2 cellular contexts compared by ENCODE assay signal in genomic region chr2:226796012-226796839, GRCh38.
TF ChIP-seq lines count a peak whose summit lies in the region.

No MANE protein-coding gene starts in this region.

TF ChIP-seq in SK-N-SH, 30 proteins besides CTCF, POLR2A, EP300 and RAD21:
- no peak for TF ChIP-seq YY1 (IDR thresholded peaks at IDR 0.05; ENCODE audit: low read depth)
- TF ChIP-seq, protein P1, sequence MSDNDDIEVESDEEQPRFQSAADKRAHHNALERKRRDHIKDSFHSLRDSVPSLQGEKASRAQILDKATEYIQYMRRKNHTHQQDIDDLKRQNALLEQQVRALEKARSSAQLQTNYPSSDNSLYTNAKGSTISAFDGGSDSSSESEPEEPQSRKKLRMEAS (IDR thresholded peaks at IDR 0.05; ENCODE audit: low read depth), result no peak
- TF ChIP-seq NFIC (IDR thresholded peaks at IDR 0.05; ENCODE audit: borderline replicate concordance), result no peak
- no peak for TF ChIP-seq USF1 (IDR thresholded peaks at IDR 0.05; ENCODE audit: borderline replicate concordance, low read depth)
- no peak for TF ChIP-seq SMC3 (IDR thresholded peaks at IDR 0.05; ENCODE audit: low read depth, low read length)
- TF ChIP-seq FOXM1 (IDR thresholded peaks at IDR 0.05; ENCODE audit: low read depth), result no peak
- no peak for TF ChIP-seq SIN3A (IDR thresholded peaks at IDR 0.05; ENCODE audit: borderline replicate concordance, low read depth, low read length)
- TF ChIP-seq GABPA (IDR thresholded peaks at IDR 0.05; ENCODE audit: low read depth), result no peak
- no peak for TF ChIP-seq RXRA (IDR thresholded peaks at IDR 0.05; ENCODE audit: borderline replicate concordance, low read depth)
- no peak for TF ChIP-seq RFX5 (IDR thresholded peaks at IDR 0.05; ENCODE audit: low read length)
- no peak for TF ChIP-seq POLR2AphosphoS5 (IDR thresholded peaks at IDR 0.05; ENCODE audit: low read depth, low read length)
- no peak for TF ChIP-seq USF2 (IDR thresholded peaks at IDR 0.05; ENCODE audit: borderline replicate concordance, low read depth, low read length)
- TF ChIP-seq JUND (IDR thresholded peaks at IDR 0.05), result no peak
- TF ChIP-seq TCF12 (IDR thresholded peaks at IDR 0.05), result no peak
- no peak for TF ChIP-seq TAF1 (IDR thresholded peaks at IDR 0.05; ENCODE audit: borderline replicate concordance, low read depth, low read length)
TF ChIP-seq in SK-N-SH: peak in this region for 0.

TF ChIP-seq in SK-N-SH treated with all-trans-retinoic acid at 6 μM for 48 hours, 23 proteins besides CTCF, POLR2A, EP300 and RAD21:
- TF ChIP-seq, protein P2, sequence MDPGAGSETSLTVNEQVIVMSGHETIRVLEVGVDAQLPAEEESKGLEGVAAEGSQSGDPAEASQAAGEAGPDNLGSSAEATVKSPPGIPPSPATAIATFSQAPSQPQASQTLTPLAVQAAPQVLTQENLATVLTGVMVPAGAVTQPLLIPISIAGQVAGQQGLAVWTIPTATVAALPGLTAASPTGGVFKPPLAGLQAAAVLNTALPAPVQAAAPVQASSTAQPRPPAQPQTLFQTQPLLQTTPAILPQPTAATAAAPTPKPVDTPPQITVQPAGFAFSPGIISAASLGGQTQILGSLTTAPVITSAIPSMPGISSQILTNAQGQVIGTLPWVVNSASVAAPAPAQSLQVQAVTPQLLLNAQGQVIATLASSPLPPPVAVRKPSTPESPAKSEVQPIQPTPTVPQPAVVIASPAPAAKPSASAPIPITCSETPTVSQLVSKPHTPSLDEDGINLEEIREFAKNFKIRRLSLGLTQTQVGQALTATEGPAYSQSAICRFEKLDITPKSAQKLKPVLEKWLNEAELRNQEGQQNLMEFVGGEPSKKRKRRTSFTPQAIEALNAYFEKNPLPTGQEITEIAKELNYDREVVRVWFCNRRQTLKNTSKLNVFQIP (CRISPR knock-in tag; IDR thresholded peaks at IDR 0.05; ENCODE audit: borderline replicate concordance, low read depth), result no peak
- TF ChIP-seq ZFP30 (CRISPR knock-in tag; IDR thresholded peaks at IDR 0.05) (no peak), CSDC2 (CRISPR knock-in tag; IDR thresholded peaks at IDR 0.05) (no peak), CREB5 (CRISPR knock-in tag; IDR thresholded peaks at IDR 0.05; ENCODE audit: low read depth) (no peak), SNAI2 (CRISPR knock-in tag; IDR thresholded peaks at IDR 0.05) (no peak), ZNF70 (CRISPR knock-in tag; IDR thresholded peaks at IDR 0.05) (no peak), ZNF565 (CRISPR knock-in tag; conservative IDR thresholded peaks at IDR 0.05; ENCODE audit: low read depth) (no peak), BACH2 (CRISPR knock-in tag; IDR thresholded peaks at IDR 0.05; ENCODE audit: borderline replicate concordance) (no peak), OSR1 (CRISPR knock-in tag; IDR thresholded peaks at IDR 0.05) (no peak), ESRRG (CRISPR knock-in tag; IDR thresholded peaks at IDR 0.05) (no peak)
- TF ChIP-seq, protein P3, sequence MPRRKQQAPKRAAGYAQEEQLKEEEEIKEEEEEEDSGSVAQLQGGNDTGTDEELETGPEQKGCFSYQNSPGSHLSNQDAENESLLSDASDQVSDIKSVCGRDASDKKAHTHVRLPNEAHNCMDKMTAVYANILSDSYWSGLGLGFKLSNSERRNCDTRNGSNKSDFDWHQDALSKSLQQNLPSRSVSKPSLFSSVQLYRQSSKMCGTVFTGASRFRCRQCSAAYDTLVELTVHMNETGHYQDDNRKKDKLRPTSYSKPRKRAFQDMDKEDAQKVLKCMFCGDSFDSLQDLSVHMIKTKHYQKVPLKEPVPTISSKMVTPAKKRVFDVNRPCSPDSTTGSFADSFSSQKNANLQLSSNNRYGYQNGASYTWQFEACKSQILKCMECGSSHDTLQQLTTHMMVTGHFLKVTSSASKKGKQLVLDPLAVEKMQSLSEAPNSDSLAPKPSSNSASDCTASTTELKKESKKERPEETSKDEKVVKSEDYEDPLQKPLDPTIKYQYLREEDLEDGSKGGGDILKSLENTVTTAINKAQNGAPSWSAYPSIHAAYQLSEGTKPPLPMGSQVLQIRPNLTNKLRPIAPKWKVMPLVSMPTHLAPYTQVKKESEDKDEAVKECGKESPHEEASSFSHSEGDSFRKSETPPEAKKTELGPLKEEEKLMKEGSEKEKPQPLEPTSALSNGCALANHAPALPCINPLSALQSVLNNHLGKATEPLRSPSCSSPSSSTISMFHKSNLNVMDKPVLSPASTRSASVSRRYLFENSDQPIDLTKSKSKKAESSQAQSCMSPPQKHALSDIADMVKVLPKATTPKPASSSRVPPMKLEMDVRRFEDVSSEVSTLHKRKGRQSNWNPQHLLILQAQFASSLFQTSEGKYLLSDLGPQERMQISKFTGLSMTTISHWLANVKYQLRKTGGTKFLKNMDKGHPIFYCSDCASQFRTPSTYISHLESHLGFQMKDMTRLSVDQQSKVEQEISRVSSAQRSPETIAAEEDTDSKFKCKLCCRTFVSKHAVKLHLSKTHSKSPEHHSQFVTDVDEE (CRISPR knock-in tag; IDR thresholded peaks at IDR 0.05), result no peak
- TF ChIP-seq, protein P4, sequence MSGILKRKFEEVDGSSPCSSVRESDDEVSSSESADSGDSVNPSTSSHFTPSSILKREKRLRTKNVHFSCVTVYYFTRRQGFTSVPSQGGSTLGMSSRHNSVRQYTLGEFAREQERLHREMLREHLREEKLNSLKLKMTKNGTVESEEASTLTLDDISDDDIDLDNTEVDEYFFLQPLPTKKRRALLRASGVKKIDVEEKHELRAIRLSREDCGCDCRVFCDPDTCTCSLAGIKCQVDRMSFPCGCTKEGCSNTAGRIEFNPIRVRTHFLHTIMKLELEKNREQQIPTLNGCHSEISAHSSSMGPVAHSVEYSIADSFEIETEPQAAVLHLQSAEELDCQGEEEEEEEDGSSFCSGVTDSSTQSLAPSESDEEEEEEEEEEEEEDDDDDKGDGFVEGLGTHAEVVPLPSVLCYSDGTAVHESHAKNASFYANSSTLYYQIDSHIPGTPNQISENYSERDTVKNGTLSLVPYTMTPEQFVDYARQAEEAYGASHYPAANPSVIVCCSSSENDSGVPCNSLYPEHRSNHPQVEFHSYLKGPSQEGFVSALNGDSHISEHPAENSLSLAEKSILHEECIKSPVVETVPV (CRISPR knock-in tag; IDR thresholded peaks at IDR 0.05), result no peak
TF ChIP-seq in SK-N-SH treated with all-trans-retinoic acid at 6 μM for 48 hours: peak in this region for 0.
